Comparison of ENCODE assay signal across 22 cellular contexts in genomic region chr12:7431993-7432685, GRCh38. TPM values are rescaled to one million over a fixed set of nuclear protein-coding genes. Genes with fewer than 3 reads are reported as not detected.
A peak's percentile ranks its signal among the peaks of the same experiment; 100 is the strongest.
DNase-seq lines count a peak whose midpoint lies in the region; ATAC-seq and TF ChIP-seq lines count a peak whose summit lies in the region.
"Had no signal": no experiment of that assay in that cellular context is flagged by ENCODE, and none has a peak within 500 bp of the region (broad histone marks: within the 10 kb centered on the region; RNA-seq: fewer than 3 reads in every experiment).

No MANE protein-coding gene starts in this region.

- H4K20me1 ChIP-seq in HCT116 (ENCODE audit: insufficient read depth): no peaks in the 10 kb centered on the region

- no peaks in the 10 kb centered on the region for H3K9me3 Mint-ChIP-seq in activated CD8-positive, alpha-beta T cell treated with anti-CD3 and anti-CD28 coated beads, Interleukin-2, amount 10 ng/mL, durations not matched to agents 7 days and 5 days (ENCODE audit: insufficient read depth)
- H3K9me3 Mint-ChIP-seq: activated B cell treated with CpG ODN at 0.5 μM for 24 hours; activated naive CD8-positive, alpha-beta T cell treated with anti-CD3 and anti-CD28 coated beads, Interleukin-2, amount 10 ng/mL, durations not matched to agents 7 days and 5 days; CD8-positive, alpha-beta memory T cell; memory B cell; type B pancreatic cell had no signal

- no peaks in the 10 kb centered on the region for H3K27me3 ChIP-seq in HCT116 (ENCODE audit: insufficient read depth, low read length)
- H3K27me3 ChIP-seq in adipocyte (replicated peaks; ENCODE audit: control insufficient read depth, insufficient read depth, low read length): no peaks in the 10 kb centered on the region

- no peak overlapping the region for H3K4me2 ChIP-seq in HCT116 (ENCODE audit: low read length)

- peak overlapping the region; percentile 99 for H2AFZ ChIP-seq in HCT116 (ENCODE audit: low read depth, low read length, poor library complexity, severe bottlenecking)

- no peak for TF ChIP-seq POLR2A in HCT116 (IDR thresholded peaks at IDR 0.05; ENCODE audit: borderline replicate concordance, extremely low read depth, insufficient read depth, insufficient read length)

- H3K9ac ChIP-seq in HCT116 (ENCODE audit: low read length) (no peak overlapping the region), adipocyte (ENCODE audit: low read length) (no peak overlapping the region)

- H3K4me3 Mint-ChIP-seq in activated CD8-positive, alpha-beta T cell treated with anti-CD3 and anti-CD28 coated beads, Interleukin-2, amount 10 ng/mL, durations not matched to agents 7 days and 5 days: no peak overlapping the region
- H3K4me3 Mint-ChIP-seq: activated B cell treated with CpG ODN at 0.5 μM for 24 hours; activated naive CD8-positive, alpha-beta T cell treated with anti-CD3 and anti-CD28 coated beads, Interleukin-2, amount 10 ng/mL, durations not matched to agents 7 days and 5 days; CD8-positive, alpha-beta memory T cell; memory B cell; type B pancreatic cell had no signal

- peaks cover 11% of the 10 kb centered on the region for H3K27me3 Mint-ChIP-seq in activated CD8-positive, alpha-beta T cell treated with anti-CD3 and anti-CD28 coated beads, Interleukin-2, amount 10 ng/mL, durations not matched to agents 7 days and 5 days (ENCODE audit: low read depth)
- H3K27me3 Mint-ChIP-seq: activated B cell treated with CpG ODN at 0.5 μM for 24 hours had no signal

- H3K9me3 ChIP-seq in HCT116 (ENCODE audit: control insufficient read depth in 1 of 2, insufficient read depth in 1 of 2, low read depth in 1 of 2, low read length in 2 of 2): no peaks in the 10 kb centered on the region
- H3K9me3 ChIP-seq in adipocyte (ENCODE audit: control insufficient read depth, low read length): no peaks in the 10 kb centered on the region

- H3K36me3 ChIP-seq in HCT116 (ENCODE audit: control insufficient read depth in 1 of 2, insufficient read depth in 2 of 2, low read length in 2 of 2): no peaks in the 10 kb centered on the region
- no peaks in the 10 kb centered on the region for H3K36me3 ChIP-seq in adipocyte (ENCODE audit: control insufficient read depth, insufficient read depth, low read length, severe bottlenecking)

- H3K4me3 ChIP-seq in AG10803 (ENCODE audit: low read length) (no peak overlapping the region), HCT116 (replicated peaks in 1 of 2; ENCODE audit: low read depth in 1 of 2, low read length in 2 of 2) (no peak overlapping the region), adipocyte (ENCODE audit: low read length) (no peak overlapping the region)

- ATAC-seq in HCT116: no peak
- ATAC-seq in GM19395 (IDR thresholded peaks at IDR 0.05; ENCODE audit: unreplicated experiment): no peak
- ATAC-seq in activated CD8-positive, alpha-beta T cell treated with anti-CD3 and anti-CD28 coated beads, Interleukin-2, amount 10 ng/mL, durations not matched to agents 7 days and 5 days: no peak
- ATAC-seq: esophagus mucosa had no signal

- no peak for TF ChIP-seq CTCF in AG10803 (conservative IDR thresholded peaks at IDR 0.05; ENCODE audit: low read length)
- no peak for TF ChIP-seq CTCF in HCT116 (IDR thresholded peaks at IDR 0.05 in 2 of 3, conservative IDR thresholded peaks at IDR 0.05 in 1 of 3; ENCODE audit: borderline replicate concordance in 1 of 3, insufficient read depth in 1 of 3, low read depth in 2 of 3, low read length in 2 of 3)

- no peak overlapping the region for H3K27ac Mint-ChIP-seq in activated CD8-positive, alpha-beta T cell treated with anti-CD3 and anti-CD28 coated beads, Interleukin-2, amount 10 ng/mL, durations not matched to agents 7 days and 5 days
- H3K27ac Mint-ChIP-seq: activated B cell treated with CpG ODN at 0.5 μM for 24 hours; activated naive CD8-positive, alpha-beta T cell treated with anti-CD3 and anti-CD28 coated beads, Interleukin-2, amount 10 ng/mL, durations not matched to agents 7 days and 5 days; CD8-positive, alpha-beta memory T cell; memory B cell; type B pancreatic cell had no signal

- no peaks in the 10 kb centered on the region for H3K9me2 ChIP-seq in HCT116 (ENCODE audit: insufficient read depth)

- peaks cover 2 to 15% of the 10 kb centered on the region in 2 experiments; a peak in 2 of 4 replicates for H3K4me1 ChIP-seq in HCT116 (ENCODE audit: control insufficient read depth in 1 of 2, insufficient read depth in 2 of 2, low read length in 2 of 2)
- H3K4me1 ChIP-seq in adipocyte (ENCODE audit: control insufficient read depth, insufficient read depth, low read length): peaks cover 4% of the 10 kb centered on the region

- H3K36me3 Mint-ChIP-seq in activated CD8-positive, alpha-beta T cell treated with anti-CD3 and anti-CD28 coated beads, Interleukin-2, amount 10 ng/mL, durations not matched to agents 7 days and 5 days (ENCODE audit: low read depth): no peaks in the 10 kb centered on the region
- H3K36me3 Mint-ChIP-seq: activated naive CD8-positive, alpha-beta T cell treated with anti-CD3 and anti-CD28 coated beads, Interleukin-2, amount 10 ng/mL, durations not matched to agents 7 days and 5 days; memory B cell; type B pancreatic cell had no signal

- TF ChIP-seq RAD21 in HCT116 (IDR thresholded peaks at IDR 0.05; ENCODE audit: low read depth): no peak

- H3K79me2 ChIP-seq in HCT116 (ENCODE audit: insufficient read depth, low read length): no peaks in the 10 kb centered on the region

- RAD21 ChIA-PET in HCT116 (lab: Charles Lee; ENCODE audit: low non-redundant PET in 1 of 2, low total read pairs in 2 of 2, uncharacterized antibody in 2 of 2, unreplicated experiment in 2 of 2): no interaction called here

- BruUV-seq in HCT116 (replicated peaks; lab: Mats Ljungman, UMichigan): no TSS peak

- POLR2A ChIA-PET in HCT116 (lab: Charles Lee): no interaction called here
- POLR2A ChIA-PET in activated CD8-positive, alpha-beta T cell treated with anti-CD3 and anti-CD28 coated beads, Interleukin-2, amount 10 ng/mL, durations not matched to agents 7 days and 5 days (lab: Charles Lee): interaction anchor here (0.6 kb wide), 1 partner anchor 31 kb away, joined by 3 read pairs; no protein-coding TSS in a partner anchor

- DNase-seq in AG10803 (ENCODE audit: low read depth) (peak; percentile 58), HCT116 (ENCODE audit: low read depth, low spot score) (no peak), adipocyte (ENCODE audit: low read depth) (peak; percentile 1), myocyte (ENCODE audit: low read depth) (peak; percentile 24), NCI-H526 treated with DMSO at 0.1 percent for 48 hours (lab: John Stamatoyannopoulos, UW) (no peak)
- DNase-seq in activated CD8-positive, alpha-beta T cell treated with anti-CD3 and anti-CD28 coated beads, Interleukin-2, amount 10 ng/mL, durations not matched to agents 7 days and 5 days: no peak
- DNase-seq: activated B cell treated with CpG ODN at 0.5 μM for 24 hours; activated CD4-positive, alpha-beta T cell treated with anti-CD3 and anti-CD28 coated beads, Interleukin-2, amount 50 U/mL, for 4 hours; activated CD8-positive, alpha-beta memory T cell treated with anti-CD3 and anti-CD28 coated beads, Interleukin-2, amount 50 U/mL, for 48 hours; activated effector memory CD4-positive, alpha-beta T cell treated with Interleukin-2 at 50 U/mL for 16 hours; activated naive CD8-positive, alpha-beta T cell treated with anti-CD3 and anti-CD28 coated beads, Interleukin-2, amount 10 ng/mL, durations not matched to agents 7 days and 5 days; CD8-positive, alpha-beta memory T cell; DMS53; effector CD4-positive, alpha-beta T cell; NCI-H146; occipital lobe; stimulated activated CD8-positive, alpha-beta memory T cell treated with anti-CD3 and anti-CD28 coated beads, Interleukin-4, amount 100 ng/mL, for 48 hours; T1000 had no signal

- CTCF ChIA-PET in HCT116 (lab: Charles Lee): no interaction called here
- CTCF ChIA-PET in activated CD8-positive, alpha-beta T cell treated with anti-CD3 and anti-CD28 coated beads, Interleukin-2, amount 10 ng/mL, durations not matched to agents 7 days and 5 days (lab: Charles Lee): no interaction called here

- H3K4me1 Mint-ChIP-seq in activated CD8-positive, alpha-beta T cell treated with anti-CD3 and anti-CD28 coated beads, Interleukin-2, amount 10 ng/mL, durations not matched to agents 7 days and 5 days (ENCODE audit: low read depth): no peaks in the 10 kb centered on the region
- H3K4me1 Mint-ChIP-seq: activated B cell treated with CpG ODN at 0.5 μM for 24 hours; activated naive CD8-positive, alpha-beta T cell treated with anti-CD3 and anti-CD28 coated beads, Interleukin-2, amount 10 ng/mL, durations not matched to agents 7 days and 5 days; CD8-positive, alpha-beta memory T cell; memory B cell had no signal

- intact Hi-C loops in HCT116 (cut with micrococcal nuclease): no loop called here

- no peak overlapping the region for H3K27ac ChIP-seq in HCT116 (ENCODE audit: low read depth, low read length)

TF ChIP-seq in HCT116, 20 proteins besides CTCF, POLR2A, EP300 and RAD21:
- TF ChIP-seq FOSL1 (IDR thresholded peaks at IDR 0.05; ENCODE audit: low read depth) (no peak), ELF1 (IDR thresholded peaks at IDR 0.05; ENCODE audit: borderline replicate concordance, low read depth) (no peak), YY1 (IDR thresholded peaks at IDR 0.05; ENCODE audit: extremely low read depth, insufficient replicate concordance, low read depth, low read length) (no peak)

RNA-seq across cellular contexts. Expression of gene CD163L1, which starts 11.8 kb away (rescaled TPM):
- total RNA-seq in HCT116 (2021; ENCODE audit: unreplicated experiment): 27.0 TPM
- polyA plus RNA-seq in HCT116 (2012): 9.7 and 13.5 TPM in 2 replicates
- 5.7 and 11.2 TPM in 2 replicates for total RNA-seq in myocyte
- polyA plus RNA-seq in myocyte (2012): 2.8 TPM
- not detected for total RNA-seq in activated CD8-positive, alpha-beta T cell treated with anti-CD3 and anti-CD28 coated beads, Interleukin-2, amount 10 ng/mL, durations not matched to agents 7 days and 5 days
- polyA plus RNA-seq: CD8-positive, alpha-beta memory T cell had no signal

Comparison
In these comparisons a context has a peak if more than half of its experiments do, and no peak if none do; other contexts are left out.
1. DNase-seq: peak in AG10803 (single experiment), adipocyte (single experiment) and myocyte (single experiment); none in HCT116 (single experiment), activated CD8-positive, alpha-beta T cell treated with anti-CD3 and anti-CD28 coated beads, Interleukin-2, amount 10 ng/mL, durations not matched to agents 7 days and 5 days (single experiment) and NCI-H526 treated with DMSO at 0.1 percent for 48 hours (single experiment).